ENCODE assay signal across 38 cellular contexts in genomic region chr15:92473784-92474183, GRCh38.
"Had no signal": no experiment of that assay in that cellular context is flagged by ENCODE, and none has a peak within 500 bp of the region (broad histone marks: within the 10 kb centered on the region; RNA-seq: fewer than 3 reads in every experiment).

No MANE protein-coding gene starts in this region.

- H3K27me3 ChIP-seq: adrenal gland, body of pancreas, breast epithelium, MG63, Peyer's patch, SJSA1 had no signal

- H3K4me3 Mint-ChIP-seq: activated CD4-positive, alpha-beta memory T cell treated with anti-CD3 and anti-CD28 coated beads, Interleukin-2, amount 10 ng/mL, durations not matched to agents 7 days and 5 days; activated naive CD4-positive, alpha-beta T cell treated with anti-CD3 and anti-CD28 coated beads for 36 hours; activated T-cell treated with anti-CD3 and anti-CD28 coated beads, Interleukin-2, amount 50 U/mL, for 4 hours; activated T-helper 1 cell treated with anti-CD3 and anti-CD28 coated beads, Interleukin-12 subunit alpha, Interleukin-12 subunit beta, Interleukin-2, Interleukin-4 antibody, amounts not matched to agents 30 ng/mL and 10 ng/mL and 1 ng/mL, durations not matched to agents 14 hours and 24 hours and 36 hours; T-cell; T-helper 17 cell had no signal

- H3K9ac ChIP-seq: SK-N-SH had no signal

- H3K4me3 ChIP-seq: adrenal gland, body of pancreas, breast epithelium, MG63, Peyer's patch, SJSA1 had no signal

- H3K4me1 ChIP-seq: adrenal gland, body of pancreas, breast epithelium, Peyer's patch, SJSA1 had no signal

- H3K27ac Mint-ChIP-seq: activated CD4-positive, alpha-beta memory T cell treated with anti-CD3 and anti-CD28 coated beads, Interleukin-2, amount 10 ng/mL, durations not matched to agents 7 days and 5 days; activated naive CD4-positive, alpha-beta T cell treated with anti-CD3 and anti-CD28 coated beads for 36 hours; activated naive CD4-positive, alpha-beta T cell treated with anti-CD3 and anti-CD28 coated beads, Interleukin-2, amount 50 U/mL, for 72 hours; activated T-helper 1 cell treated with anti-CD3 and anti-CD28 coated beads, Interleukin-12 subunit alpha, Interleukin-12 subunit beta, Interleukin-2, Interleukin-4 antibody, amounts not matched to agents 30 ng/mL and 10 ng/mL and 1 ng/mL, durations not matched to agents 14 hours and 24 hours and 36 hours; T-cell; T-helper 17 cell had no signal

- H3K36me3 ChIP-seq: adrenal gland, breast epithelium, MG63, Peyer's patch, SJSA1 had no signal

- DNase-seq: activated CD4-positive, alpha-beta memory T cell treated with anti-CD3 and anti-CD28 coated beads, Interleukin-2, amount 10 ng/mL, durations not matched to agents 7 days and 5 days; activated CD4-positive, alpha-beta T cell treated with anti-CD3 and anti-CD28 coated beads for 1 hour; activated CD4-positive, alpha-beta T cell treated with anti-CD3 and anti-CD28 coated beads for 48 hours; activated CD4-positive, CD25-positive, alpha-beta regulatory T cell; activated CD8-positive, alpha-beta memory T cell treated with anti-CD3 and anti-CD28 coated beads for 24 hours; activated gamma-delta T cell treated with Interleukin-2 at 50 U/mL for 16 hours; activated naive CD4-positive, alpha-beta T cell treated with anti-CD3 and anti-CD28 coated beads for 36 hours; activated T-cell treated with anti-CD3 and anti-CD28 coated beads, Interleukin-2, amount 50 U/mL, for 4 hours; body of pancreas; Kasumi-1; KG1; MG63; NCI-H1048; NCI-H1105 treated with DMSO at 0.1 percent for 48 hours; NCI-H1436; NCI-H1694 treated with DMSO at 0.1 percent for 48 hours; NCI-H2029 treated with DMSO at 0.1 percent for 48 hours; NCI-H2107; NCI-H2171; NCI-H510A; NCI-H526; NCI-H748 treated with DMSO at 0.1 percent for 48 hours; NK-92 treated with Interleukin-12 subunit alpha and Interleukin-12 subunit beta, amount 100 ng/mL, for 24 hours; PC-3; Peyer's patch; RPMI8226; SHP77 treated with DMSO at 0.1 percent for 48 hours; SK-N-SH; T-cell; T-helper 17 cell; T-helper 9 cell had no signal

- H3K27ac ChIP-seq: adrenal gland, body of pancreas, breast epithelium, Peyer's patch, SJSA1, VCaP had no signal

- H3K9me3 ChIP-seq: adrenal gland, body of pancreas, breast epithelium, MG63, Peyer's patch, SJSA1, SK-N-SH had no signal

- H3K36me3 Mint-ChIP-seq: activated naive CD4-positive, alpha-beta T cell treated with anti-CD3 and anti-CD28 coated beads, Interleukin-2, amount 50 U/mL, for 72 hours; T-cell had no signal

- ATAC-seq: activated naive CD4-positive, alpha-beta T cell treated with anti-CD3 and anti-CD28 coated beads, Interleukin-2, amount 50 U/mL, for 72 hours; activated T-cell treated with anti-CD3 and anti-CD28 coated beads, Interleukin-2, amount 50 U/mL, for 4 hours; body of pancreas; PC-3; T-cell; T-helper 17 cell had no signal

- H3K4me1 Mint-ChIP-seq: activated CD4-positive, alpha-beta memory T cell treated with anti-CD3 and anti-CD28 coated beads, Interleukin-2, amount 10 ng/mL, durations not matched to agents 7 days and 5 days; T-cell; T-helper 17 cell had no signal

- H3K9me3 Mint-ChIP-seq: activated CD4-positive, alpha-beta memory T cell treated with anti-CD3 and anti-CD28 coated beads, Interleukin-2, amount 10 ng/mL, durations not matched to agents 7 days and 5 days; activated naive CD4-positive, alpha-beta T cell treated with anti-CD3 and anti-CD28 coated beads for 36 hours; activated naive CD4-positive, alpha-beta T cell treated with anti-CD3 and anti-CD28 coated beads, Interleukin-2, amount 50 U/mL, for 72 hours; activated T-cell treated with anti-CD3 and anti-CD28 coated beads, Interleukin-2, amount 50 U/mL, for 4 hours; activated T-helper 1 cell treated with anti-CD3 and anti-CD28 coated beads, Interleukin-12 subunit alpha, Interleukin-12 subunit beta, Interleukin-2, Interleukin-4 antibody, amounts not matched to agents 30 ng/mL and 10 ng/mL and 1 ng/mL, durations not matched to agents 14 hours and 24 hours and 36 hours; T-cell had no signal

- FAIRE-seq: astrocyte had no signal
